Comparison of ENCODE assay signal across 1 cellular context in the genomic region with DNA sequence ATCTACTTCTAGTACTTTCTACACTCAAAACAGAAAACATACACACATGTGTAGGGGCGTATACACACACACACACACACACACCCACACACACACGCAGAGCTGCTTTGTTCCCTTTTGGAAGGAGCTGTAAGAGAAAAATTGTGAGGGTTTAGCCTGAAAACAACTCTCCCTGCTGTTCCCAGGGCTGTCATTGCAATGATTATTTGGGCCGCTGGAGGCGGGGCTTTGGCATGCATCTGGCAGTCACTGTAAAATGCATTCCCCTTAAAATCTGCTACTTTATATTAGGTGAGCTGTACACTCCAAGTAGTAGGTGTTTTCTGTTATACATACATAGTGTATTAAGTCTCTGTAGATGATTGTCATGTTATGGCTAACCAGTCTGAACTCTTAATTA.
TF ChIP-seq lines count a peak whose summit lies in the region.

No MANE protein-coding gene starts in this region.

TF ChIP-seq in IMR-90, 13 proteins besides CTCF, POLR2A, EP300 and RAD21 (continued from another document):
- TF ChIP-seq USF2 (IDR thresholded peaks at IDR 0.05; ENCODE audit: low read depth, low read length), result no peak
TF ChIP-seq in IMR-90: peak in this region for 0.
